ENCODE assay signal across 1 cellular context in genomic region chr13:47508518-47509228, GRCh38.
TF ChIP-seq lines count a peak whose summit lies in the region.

No MANE protein-coding gene starts in this region.

TF ChIP-seq in GM23338, 12 proteins besides CTCF, POLR2A, EP300 and RAD21 (continued from another document):
- TF ChIP-seq ETS1 (IDR thresholded peaks at IDR 0.05): no peak
- no peak for TF ChIP-seq ZNF114 (CRISPR knock-in tag; IDR thresholded peaks at IDR 0.05)
- TF ChIP-seq, protein P1, sequence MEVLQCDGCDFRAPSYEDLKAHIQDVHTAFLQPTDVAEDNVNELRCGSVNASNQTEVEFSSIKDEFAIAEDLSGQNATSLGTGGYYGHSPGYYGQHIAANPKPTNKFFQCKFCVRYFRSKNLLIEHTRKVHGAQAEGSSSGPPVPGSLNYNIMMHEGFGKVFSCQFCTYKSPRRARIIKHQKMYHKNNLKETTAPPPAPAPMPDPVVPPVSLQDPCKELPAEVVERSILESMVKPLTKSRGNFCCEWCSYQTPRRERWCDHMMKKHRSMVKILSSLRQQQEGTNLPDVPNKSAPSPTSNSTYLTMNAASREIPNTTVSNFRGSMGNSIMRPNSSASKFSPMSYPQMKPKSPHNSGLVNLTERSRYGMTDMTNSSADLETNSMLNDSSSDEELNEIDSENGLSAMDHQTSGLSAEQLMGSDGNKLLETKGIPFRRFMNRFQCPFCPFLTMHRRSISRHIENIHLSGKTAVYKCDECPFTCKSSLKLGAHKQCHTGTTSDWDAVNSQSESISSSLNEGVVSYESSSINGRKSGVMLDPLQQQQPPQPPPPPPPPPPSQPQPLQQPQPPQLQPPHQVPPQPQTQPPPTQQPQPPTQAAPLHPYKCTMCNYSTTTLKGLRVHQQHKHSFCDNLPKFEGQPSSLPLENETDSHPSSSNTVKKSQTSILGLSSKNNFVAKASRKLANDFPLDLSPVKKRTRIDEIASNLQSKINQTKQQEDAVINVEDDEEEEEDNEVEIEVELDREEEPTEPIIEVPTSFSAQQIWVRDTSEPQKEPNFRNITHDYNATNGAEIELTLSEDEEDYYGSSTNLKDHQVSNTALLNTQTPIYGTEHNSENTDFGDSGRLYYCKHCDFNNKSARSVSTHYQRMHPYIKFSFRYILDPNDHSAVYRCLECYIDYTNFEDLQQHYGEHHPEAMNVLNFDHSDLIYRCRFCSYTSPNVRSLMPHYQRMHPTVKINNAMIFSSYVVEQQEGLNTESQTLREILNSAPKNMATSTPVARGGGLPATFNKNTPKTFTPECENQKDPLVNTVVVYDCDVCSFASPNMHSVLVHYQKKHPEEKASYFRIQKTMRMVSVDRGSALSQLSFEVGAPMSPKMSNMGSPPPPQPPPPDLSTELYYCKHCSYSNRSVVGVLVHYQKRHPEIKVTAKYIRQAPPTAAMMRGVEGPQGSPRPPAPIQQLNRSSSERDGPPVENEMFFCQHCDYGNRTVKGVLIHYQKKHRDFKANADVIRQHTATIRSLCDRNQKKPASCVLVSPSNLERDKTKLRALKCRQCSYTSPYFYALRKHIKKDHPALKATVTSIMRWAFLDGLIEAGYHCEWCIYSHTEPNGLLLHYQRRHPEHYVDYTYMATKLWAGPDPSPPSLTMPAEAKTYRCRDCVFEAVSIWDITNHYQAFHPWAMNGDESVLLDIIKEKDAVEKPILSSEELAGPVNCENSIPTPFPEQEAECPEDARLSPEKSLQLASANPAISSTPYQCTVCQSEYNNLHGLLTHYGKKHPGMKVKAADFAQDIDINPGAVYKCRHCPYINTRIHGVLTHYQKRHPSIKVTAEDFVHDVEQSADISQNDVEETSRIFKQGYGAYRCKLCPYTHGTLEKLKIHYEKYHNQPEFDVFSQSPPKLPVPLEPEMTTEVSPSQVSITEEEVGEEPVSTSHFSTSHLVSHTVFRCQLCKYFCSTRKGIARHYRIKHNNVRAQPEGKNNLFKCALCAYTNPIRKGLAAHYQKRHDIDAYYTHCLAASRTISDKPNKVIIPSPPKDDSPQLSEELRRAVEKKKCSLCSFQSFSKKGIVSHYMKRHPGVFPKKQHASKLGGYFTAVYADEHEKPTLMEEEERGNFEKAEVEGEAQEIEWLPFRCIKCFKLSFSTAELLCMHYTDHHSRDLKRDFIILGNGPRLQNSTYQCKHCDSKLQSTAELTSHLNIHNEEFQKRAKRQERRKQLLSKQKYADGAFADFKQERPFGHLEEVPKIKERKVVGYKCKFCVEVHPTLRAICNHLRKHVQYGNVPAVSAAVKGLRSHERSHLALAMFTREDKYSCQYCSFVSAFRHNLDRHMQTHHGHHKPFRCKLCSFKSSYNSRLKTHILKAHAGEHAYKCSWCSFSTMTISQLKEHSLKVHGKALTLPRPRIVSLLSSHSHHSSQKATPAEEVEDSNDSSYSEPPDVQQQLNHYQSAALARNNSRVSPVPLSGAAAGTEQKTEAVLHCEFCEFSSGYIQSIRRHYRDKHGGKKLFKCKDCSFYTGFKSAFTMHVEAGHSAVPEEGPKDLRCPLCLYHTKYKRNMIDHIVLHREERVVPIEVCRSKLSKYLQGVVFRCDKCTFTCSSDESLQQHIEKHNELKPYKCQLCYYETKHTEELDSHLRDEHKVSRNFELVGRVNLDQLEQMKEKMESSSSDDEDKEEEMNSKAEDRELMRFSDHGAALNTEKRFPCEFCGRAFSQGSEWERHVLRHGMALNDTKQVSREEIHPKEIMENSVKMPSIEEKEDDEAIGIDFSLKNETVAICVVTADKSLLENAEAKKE (CRISPR knock-in tag; IDR thresholded peaks at IDR 0.05): no peak
- no peak for TF ChIP-seq CREB1 (CRISPR knock-in tag; IDR thresholded peaks at IDR 0.05; ENCODE audit: low read depth)
